Comparison of ENCODE assay signal across 17 cellular contexts in genomic region chr5:82549263-82549662, GRCh38.
DNase-seq lines count a peak whose midpoint lies in the region; ATAC-seq lines count a peak whose summit lies in the region.
"Had no signal": no experiment of that assay in that cellular context is flagged by ENCODE, and none has a peak within 500 bp of the region (broad histone marks: within the 10 kb centered on the region; RNA-seq: fewer than 3 reads in every experiment).

No MANE protein-coding gene starts in this region.

- no peak overlapping the region for H2BK15ac ChIP-seq in mesendoderm (replicated peaks; ENCODE audit: low read depth)

- no peaks in the 10 kb centered on the region for H3K4me1 Mint-ChIP-seq in activated T-cell treated with anti-CD3 and anti-CD28 coated beads, Interleukin-2, amount 50 U/mL, for 24 hours (ENCODE audit: low read depth)
- H3K4me1 Mint-ChIP-seq: IgD-negative memory B cell had no signal

- DNase-seq in Daoy (ENCODE audit: low read depth) (peak; percentile 43), M059J (ENCODE audit: low read depth) (peak; percentile 47), astrocyte of the hippocampus (ENCODE audit: low read depth, low spot score) (peak; percentile 66), left lobe of liver (ENCODE audit: low spot score) (no peak), mesendoderm (no peak)
- no peak for DNase-seq in activated T-cell treated with anti-CD3 and anti-CD28 coated beads, Interleukin-2, amount 50 U/mL, for 24 hours
- DNase-seq in activated effector memory CD4-positive, alpha-beta T cell treated with Interleukin-2 at 50 U/mL for 16 hours, result no peak
- DNase-seq: ACHN; CD4-positive, alpha-beta T cell; DMS79; GDM1; NCI-H187; NCI-H2171 treated with DMSO at 0.1 percent for 48 hours; NCI-H510A treated with DMSO at 0.1 percent for 48 hours; OCI-M1 had no signal

- H3K36me3 Mint-ChIP-seq in activated T-cell treated with anti-CD3 and anti-CD28 coated beads, Interleukin-2, amount 50 U/mL, for 24 hours (ENCODE audit: low read depth), result no peaks in the 10 kb centered on the region
- H3K36me3 Mint-ChIP-seq: IgD-negative memory B cell had no signal

- H3K27ac ChIP-seq in mesendoderm (ENCODE audit: low read depth, low read length), result no peak overlapping the region

- H3K4ac ChIP-seq in mesendoderm (ENCODE audit: low read depth, low read length), result no peak overlapping the region

- H3K36me3 ChIP-seq in mesendoderm (ENCODE audit: control insufficient read depth, insufficient read depth, low read length), result no peaks in the 10 kb centered on the region
- H3K36me3 ChIP-seq: HAP-1 had no signal

- no peaks in the 10 kb centered on the region for H3K9me3 Mint-ChIP-seq in activated T-cell treated with anti-CD3 and anti-CD28 coated beads, Interleukin-2, amount 50 U/mL, for 24 hours

- no peak overlapping the region for H2AK5ac ChIP-seq in mesendoderm (ENCODE audit: low read length)

- H3K9ac ChIP-seq in mesendoderm (ENCODE audit: low read length), result no peak overlapping the region

- H3K79me2 ChIP-seq in mesendoderm (ENCODE audit: control insufficient read depth, insufficient read depth, low read length), result no peaks in the 10 kb centered on the region

- no peak overlapping the region for H2BK5ac ChIP-seq in mesendoderm (ENCODE audit: low read length)

- H3K27me3 ChIP-seq in mesendoderm (ENCODE audit: insufficient read depth, low read length, poor library complexity), result no peaks in the 10 kb centered on the region

- H3K18ac ChIP-seq in mesendoderm (ENCODE audit: low read length), result no peak overlapping the region

- no peak overlapping the region for H3K27ac Mint-ChIP-seq in activated T-cell treated with anti-CD3 and anti-CD28 coated beads, Interleukin-2, amount 50 U/mL, for 24 hours
- H3K27ac Mint-ChIP-seq: CD4-positive, alpha-beta T cell; IgD-negative memory B cell had no signal

- no peaks in the 10 kb centered on the region for H3K79me1 ChIP-seq in mesendoderm (ENCODE audit: low read length)

- H3K4me2 ChIP-seq in mesendoderm (ENCODE audit: low read length), result no peak overlapping the region

- ATAC-seq in left lobe of liver, result peak; percentile 93

- H3K56ac ChIP-seq in mesendoderm (ENCODE audit: low read length), result no peak overlapping the region

- no CpG with 5 or more reads among the region's 2 CpGs for WGBS in mesendoderm (ENCODE audit: extremely low coverage, insufficient coverage, low lambda C conversion rate)

- no peak overlapping the region for H3K4me3 Mint-ChIP-seq in activated T-cell treated with anti-CD3 and anti-CD28 coated beads, Interleukin-2, amount 50 U/mL, for 24 hours
- H3K4me3 Mint-ChIP-seq: CD4-positive, alpha-beta T cell; IgD-negative memory B cell had no signal

- H3K27me3 Mint-ChIP-seq in activated T-cell treated with anti-CD3 and anti-CD28 coated beads, Interleukin-2, amount 50 U/mL, for 24 hours, result peaks cover 4% of the 10 kb centered on the region
- H3K27me3 Mint-ChIP-seq: CD4-positive, alpha-beta T cell; IgD-negative memory B cell had no signal

- no peak overlapping the region for H4K8ac ChIP-seq in mesendoderm (ENCODE audit: low read depth, low read length)

- no peak overlapping the region for H3K4me3 ChIP-seq in mesendoderm (ENCODE audit: low read length)
- H3K4me3 ChIP-seq: HAP-1 had no signal

- no peaks in the 10 kb centered on the region for H3K4me1 ChIP-seq in mesendoderm (ENCODE audit: control insufficient read depth, low read depth, low read length)
- H3K4me1 ChIP-seq: HAP-1 had no signal

- no peak overlapping the region for H4K5ac ChIP-seq in mesendoderm (ENCODE audit: low read length)

- no peak overlapping the region for H2BK120ac ChIP-seq in mesendoderm (ENCODE audit: low read depth, low read length)

- no peak overlapping the region for H3K23ac ChIP-seq in mesendoderm (ENCODE audit: low read length)

Comparison
In these comparisons a context has a peak if more than half of its experiments do, and no peak if none do; other contexts are left out.
1. DNase-seq: peak in Daoy (single experiment), M059J (single experiment) and astrocyte of the hippocampus (single experiment); none in left lobe of liver (single experiment), mesendoderm (single experiment), activated T-cell treated with anti-CD3 and anti-CD28 coated beads, Interleukin-2, amount 50 U/mL, for 24 hours (single experiment) and activated effector memory CD4-positive, alpha-beta T cell treated with Interleukin-2 at 50 U/mL for 16 hours (single experiment).